Comparison of ENCODE assay signal across 18 cellular contexts in genomic region chr22:23970816-23971482, GRCh38. TPM values are rescaled to one million over a fixed set of nuclear protein-coding genes. Genes with fewer than 3 reads are reported as not detected.
DNase-seq lines count a peak whose midpoint lies in the region; ATAC-seq, FAIRE-seq and TF ChIP-seq lines count a peak whose summit lies in the region.
"Had no signal": no experiment of that assay in that cellular context is flagged by ENCODE, and none has a peak within 500 bp of the region (broad histone marks: within the 10 kb centered on the region; RNA-seq: fewer than 3 reads in every experiment).

No MANE protein-coding gene starts in this region.

- intact Hi-C loops in HCT116 (cut with micrococcal nuclease) (no loop called here), pancreas (cut with DNase I) (loop anchor here in 1 of 3 donors (10.0 kb wide), 1 partner anchor 46 kb away; no protein-coding TSS in a partner anchor)

- BruUV-seq in HCT116 (replicated peaks; lab: Mats Ljungman, UMichigan): no TSS peak

- RAD21 ChIA-PET in HCT116 (lab: Charles Lee; ENCODE audit: low non-redundant PET in 1 of 2, low total read pairs in 2 of 2, uncharacterized antibody in 2 of 2, unreplicated experiment in 2 of 2): no interaction called here

- TF ChIP-seq POLR2A in HCT116 (IDR thresholded peaks at IDR 0.05; ENCODE audit: borderline replicate concordance, extremely low read depth, insufficient read depth, insufficient read length): no peak

- H3K4me2 ChIP-seq in HCT116 (ENCODE audit: low read length): peak overlapping the region; percentile 7; the same call in 1 of the 2 replicates

- ATAC-seq in HCT116: no peak
- no peak for ATAC-seq in activated naive CD8-positive, alpha-beta T cell treated with anti-CD3 and anti-CD28 coated beads, Interleukin-2, amount 50 U/mL, for 24 hours
- ATAC-seq in pancreas: no peak
- no peak for ATAC-seq in HG03342 (IDR thresholded peaks at IDR 0.05; ENCODE audit: unreplicated experiment)
- no peak for ATAC-seq in HG03442 (IDR thresholded peaks at IDR 0.05; ENCODE audit: unreplicated experiment)
- ATAC-seq: Panc1 had no signal

- TF ChIP-seq CTCF in HCT116 (IDR thresholded peaks at IDR 0.05 in 2 of 3, conservative IDR thresholded peaks at IDR 0.05 in 1 of 3; ENCODE audit: borderline replicate concordance in 1 of 3, insufficient read depth in 1 of 3, low read depth in 2 of 3, low read length in 2 of 3) (no peak), pancreas (IDR thresholded peaks at IDR 0.05) (no peak)

- no peak for TF ChIP-seq RAD21 in HCT116 (IDR thresholded peaks at IDR 0.05; ENCODE audit: low read depth)

- H3K27ac Mint-ChIP-seq in activated naive CD4-positive, alpha-beta T cell treated with anti-CD3 and anti-CD28 coated beads, Interleukin-2, amount 50 U/mL, for 24 hours: peak overlapping the region; percentile 31
- peak overlapping the region; percentile 48 for H3K27ac Mint-ChIP-seq in activated naive CD8-positive, alpha-beta T cell treated with anti-CD3 and anti-CD28 coated beads, Interleukin-2, amount 50 U/mL, for 24 hours
- H3K27ac Mint-ChIP-seq: progenitor cell of endocrine pancreas had no signal

- no peaks in the 10 kb centered on the region for H3K9me3 Mint-ChIP-seq in activated naive CD4-positive, alpha-beta T cell treated with anti-CD3 and anti-CD28 coated beads, Interleukin-2, amount 50 U/mL, for 24 hours
- H3K9me3 Mint-ChIP-seq in activated naive CD8-positive, alpha-beta T cell treated with anti-CD3 and anti-CD28 coated beads, Interleukin-2, amount 50 U/mL, for 24 hours: no peaks in the 10 kb centered on the region

- H3K9me2 ChIP-seq in HCT116 (ENCODE audit: insufficient read depth): no peaks in the 10 kb centered on the region

- H3K27ac ChIP-seq in HCT116 (ENCODE audit: low read depth, low read length): peak overlapping the region; percentile 15
- H3K27ac ChIP-seq in pancreas: peak overlapping the region in 1 of 4 donors; percentile 12
- H3K27ac ChIP-seq: suprapubic skin had no signal

- peak overlapping the region; percentile 19; the same call in 1 of the 2 replicates for H3K9ac ChIP-seq in HCT116 (ENCODE audit: low read length)

- peaks cover 23% of the 10 kb centered on the region for H3K4me1 Mint-ChIP-seq in activated naive CD4-positive, alpha-beta T cell treated with anti-CD3 and anti-CD28 coated beads, Interleukin-2, amount 50 U/mL, for 24 hours
- peaks cover 20% of the 10 kb centered on the region for H3K4me1 Mint-ChIP-seq in activated naive CD8-positive, alpha-beta T cell treated with anti-CD3 and anti-CD28 coated beads, Interleukin-2, amount 50 U/mL, for 24 hours

- no peak for DNase-seq in activated naive CD4-positive, alpha-beta T cell treated with Interleukin-2 at 50 U/mL for 16 hours
- DNase-seq in HCT116 (ENCODE audit: low read depth, low spot score) (no peak), pancreas (peak in 4 of 6 donors; percentile 53 to 75 (median 60)), NCI-H2081 treated with DMSO at 0.1 percent for 48 hours (lab: John Stamatoyannopoulos, UW) (no peak)
- no peak for DNase-seq in activated naive CD8-positive, alpha-beta T cell treated with anti-CD3 and anti-CD28 coated beads, Interleukin-2, amount 50 U/mL, for 24 hours
- DNase-seq: activated CD4-positive, alpha-beta T cell treated with anti-CD3 and anti-CD28 coated beads, Interleukin-2, amount 50 U/mL, for 1 hour; cerebellar nuclear complex; IMR-90; NCI-H1694; NCI-H526 had no signal

- H3K4me1 ChIP-seq in HCT116 (ENCODE audit: control insufficient read depth in 1 of 2, insufficient read depth in 2 of 2, low read length in 2 of 2) (peaks cover 0 to 3% of the 10 kb centered on the region in 2 experiments; a peak in 1 of 4 replicates), pancreas (peaks cover 0 to 7% (median 5%) of the 10 kb centered on the region in 3 donors)

- H3K36me3 ChIP-seq in HCT116 (ENCODE audit: control insufficient read depth in 1 of 2, insufficient read depth in 2 of 2, low read length in 2 of 2) (peaks cover 14 to 17% of the 10 kb centered on the region in 2 experiments; a peak in 3 of 4 replicates), pancreas (peaks cover 0 to 5% (median 5%) of the 10 kb centered on the region in 3 donors)

- H3K4me3 ChIP-seq in HCT116 (replicated peaks in 1 of 2; ENCODE audit: low read depth in 1 of 2, low read length in 2 of 2): 0 out of 4 replicates have a peak overlapping the region, but pooled peaks of 1 of the 2 experiments have one; percentile 5
- H3K4me3 ChIP-seq in pancreas: no peak overlapping the region
- H3K4me3 ChIP-seq: suprapubic skin had no signal

- H2AFZ ChIP-seq in HCT116 (ENCODE audit: low read depth, low read length, poor library complexity, severe bottlenecking): no peak overlapping the region

- H3K27me3 Mint-ChIP-seq in activated naive CD4-positive, alpha-beta T cell treated with anti-CD3 and anti-CD28 coated beads, Interleukin-2, amount 50 U/mL, for 24 hours: no peaks in the 10 kb centered on the region
- no peaks in the 10 kb centered on the region for H3K27me3 Mint-ChIP-seq in activated naive CD8-positive, alpha-beta T cell treated with anti-CD3 and anti-CD28 coated beads, Interleukin-2, amount 50 U/mL, for 24 hours
- H3K27me3 Mint-ChIP-seq: progenitor cell of endocrine pancreas had no signal

- H3K27me3 ChIP-seq in HCT116 (ENCODE audit: insufficient read depth, low read length): no peaks in the 10 kb centered on the region
- H3K27me3 ChIP-seq in pancreas: no peaks in the 10 kb centered on the region
- H3K27me3 ChIP-seq: suprapubic skin had no signal

- H3K9me3 ChIP-seq in HCT116 (ENCODE audit: control insufficient read depth in 1 of 2, insufficient read depth in 1 of 2, low read depth in 1 of 2, low read length in 2 of 2) (no peaks in the 10 kb centered on the region), pancreas (no peaks in the 10 kb centered on the region)
- H3K9me3 ChIP-seq: suprapubic skin had no signal

- 53 to 82% methylated on average over 6 of the region's 6 CpGs for WGBS in pancreas, 2 donors

- CTCF ChIA-PET in HCT116 (lab: Charles Lee): interaction anchor here (1.0 kb wide), 1 partner anchor 77 kb away, joined by 4 read pairs; the partner anchor contains the start of gene MIF

- H3K36me3 Mint-ChIP-seq in activated naive CD4-positive, alpha-beta T cell treated with anti-CD3 and anti-CD28 coated beads, Interleukin-2, amount 50 U/mL, for 24 hours: peaks cover 4% of the 10 kb centered on the region
- peaks cover 21% of the 10 kb centered on the region for H3K36me3 Mint-ChIP-seq in activated naive CD8-positive, alpha-beta T cell treated with anti-CD3 and anti-CD28 coated beads, Interleukin-2, amount 50 U/mL, for 24 hours (ENCODE audit: low read depth)

- POLR2A ChIA-PET in HCT116 (lab: Charles Lee): no interaction called here

- H4K20me1 ChIP-seq in HCT116 (ENCODE audit: insufficient read depth): no peaks in the 10 kb centered on the region

- no peak for FAIRE-seq in pancreas (lab: Jason Lieb, UNC)
- FAIRE-seq: endometrium had no signal

- H3K79me2 ChIP-seq in HCT116 (ENCODE audit: insufficient read depth, low read length): peaks cover 32% of the 10 kb centered on the region

- peak overlapping the region; percentile 43 for H3K4me3 Mint-ChIP-seq in activated naive CD4-positive, alpha-beta T cell treated with anti-CD3 and anti-CD28 coated beads, Interleukin-2, amount 50 U/mL, for 24 hours
- H3K4me3 Mint-ChIP-seq in activated naive CD8-positive, alpha-beta T cell treated with anti-CD3 and anti-CD28 coated beads, Interleukin-2, amount 50 U/mL, for 24 hours: peak overlapping the region; percentile 12

TF ChIP-seq in HCT116, 20 proteins besides CTCF, POLR2A, EP300 and RAD21:
- TF ChIP-seq YY1 (IDR thresholded peaks at IDR 0.05; ENCODE audit: extremely low read depth, insufficient replicate concordance, low read depth, low read length) (no peak), POLR2AphosphoS5 (IDR thresholded peaks at IDR 0.05; ENCODE audit: low read depth, low read length) (0 out of 2 replicates have a peak, but pooled peaks have one; percentile 12)

RNA-seq across cellular contexts. Expression of gene DDT, which starts 3.3 kb away (rescaled TPM):
- total RNA-seq in HCT116 (2021; ENCODE audit: unreplicated experiment): 217 TPM
- 228 and 271 TPM in 2 replicates for polyA plus RNA-seq in HCT116 (2012)
- total RNA-seq in pancreas: 100 to 1,000 TPM in 3 of 6 donors, 10 to 100 TPM in 3; 77.5 to 188 (median 108) TPM
- polyA plus RNA-seq in pancreas: 100 to 1,000 TPM; 125 to 204 TPM

RNA-seq across cellular contexts. Expression of gene DDTL, which starts 4.3 kb away (rescaled TPM):
- 3.4 TPM for total RNA-seq in HCT116 (2021; ENCODE audit: unreplicated experiment)
- polyA plus RNA-seq in HCT116 (2012): 3.1 and 3.8 TPM in 2 replicates
- 1 to 10 TPM in 5 of 6 donors, under 1 TPM in 1; 0.79 to 4.1 (median 1.7) TPM for total RNA-seq in pancreas
- polyA plus RNA-seq in pancreas: 1 to 10 TPM; 1.4 to 2.8 TPM
- total RNA-seq: progenitor cell of endocrine pancreas had no signal

RNA-seq across cellular contexts. Expression of gene GSTT2, which starts 9.0 kb away (rescaled TPM):
- total RNA-seq in HCT116 (2021; ENCODE audit: unreplicated experiment) (5.1 TPM), pancreas (1 to 10 TPM in 2 of 6 donors, under 1 TPM in 1, not detected in 3; 0.79 to 1.5 (median 1.2) TPM)
- 3.4 and 4.3 TPM in 2 replicates for polyA plus RNA-seq in HCT116 (2012)
- 1 to 10 TPM in 1 of 2 donors, under 1 TPM in 1; 0.54 to 1.0 TPM for polyA plus RNA-seq in pancreas
- total RNA-seq: mononuclear cell had no signal

RNA-seq across cellular contexts. Expression of gene GSTT2B, which starts 10.0 kb away (rescaled TPM):
- total RNA-seq in HCT116 (2021; ENCODE audit: unreplicated experiment): 14.3 TPM
- 16.7 and 20.2 TPM in 2 replicates for polyA plus RNA-seq in HCT116 (2012)
- 10 to 100 TPM in 2 of 6 donors, 1 to 10 TPM in 4; 4.4 to 12.4 (median 9.7) TPM for total RNA-seq in pancreas
- 10 to 100 TPM; 16.8 to 59.8 TPM for polyA plus RNA-seq in pancreas
- total RNA-seq: mononuclear cell had no signal

RNA-seq across cellular contexts. Expression of gene GSTT4, which starts 34.3 kb away (rescaled TPM):
- total RNA-seq in HCT116 (2021; ENCODE audit: unreplicated experiment): not detected
- not detected in 2 replicates for polyA plus RNA-seq in HCT116 (2012)
- total RNA-seq in pancreas: not detected
- polyA plus RNA-seq in pancreas: not detected
- total RNA-seq: IMR-90, mononuclear cell, progenitor cell of endocrine pancreas, suprapubic skin had no signal
- polyA plus RNA-seq: IMR-90 had no signal

Comparison
In these comparisons a context has a peak if more than half of its experiments do, and no peak if none do; other contexts are left out.
1. DNase-seq: peak in pancreas (4 of 6); none in activated naive CD4-positive, alpha-beta T cell treated with Interleukin-2 at 50 U/mL for 16 hours (single experiment), HCT116 (single experiment), activated naive CD8-positive, alpha-beta T cell treated with anti-CD3 and anti-CD28 coated beads, Interleukin-2, amount 50 U/mL, for 24 hours (single experiment) and NCI-H2081 treated with DMSO at 0.1 percent for 48 hours (single experiment).